15 cellular contexts compared by ENCODE assay signal in genomic region chr14:75715926-75716780, GRCh38. TPM values are rescaled to one million over a fixed set of nuclear protein-coding genes. Genes with fewer than 3 reads are reported as not detected.
DNase-seq lines count a peak whose midpoint lies in the region; ATAC-seq and TF ChIP-seq lines count a peak whose summit lies in the region.
"Had no signal": no experiment of that assay in that cellular context is flagged by ENCODE, and none has a peak within 500 bp of the region (broad histone marks: within the 10 kb centered on the region; RNA-seq: fewer than 3 reads in every experiment).

No MANE protein-coding gene starts in this region.

- H3K9ac ChIP-seq in trophoblast cell (ENCODE audit: low read length) = no peak overlapping the region

- no CpG with 5 or more reads among the region's 2 CpGs for WGBS in trophoblast cell (ENCODE audit: extremely low coverage, insufficient coverage, insufficient read length)
- WGBS in spleen, 5 donors = 76 to 85% (median 79%) methylated on average over 2 of the region's 2 CpGs

- peak; percentile 67 for DNase-seq in AG10803 (ENCODE audit: low read depth)
- peak; percentile 79 for DNase-seq in M059J (ENCODE audit: low read depth)
- DNase-seq in endothelial cell (ENCODE audit: low spot score) = no peak
- no peak for DNase-seq in trophoblast cell
- DNase-seq in spleen = no peak
- no peak for DNase-seq in HAP-1 (ENCODE audit: low spot score in 2 of 2)
- DNase-seq in HEK293T (ENCODE audit: extremely low spot score) = no peak
- DNase-seq: activated CD4-positive, alpha-beta T cell treated with anti-CD3 and anti-CD28 coated beads for 36 hours; COR-L47; NCI-H187; nephron progenitor cell; NK-92 treated with Interleukin-12 subunit alpha and Interleukin-12 subunit beta, amount 100 ng/mL, for 24 hours had no signal

- no peaks in the 10 kb centered on the region for H3K27me3 Mint-ChIP-seq in endothelial cell (ENCODE audit: unreplicated experiment)
- H3K27me3 Mint-ChIP-seq: activated CD4-positive, alpha-beta T cell treated with anti-CD3 and anti-CD28 coated beads for 36 hours; brain had no signal

- H3K4me1 Mint-ChIP-seq in endothelial cell (ENCODE audit: unreplicated experiment) = peaks cover 9% of the 10 kb centered on the region
- H3K4me1 Mint-ChIP-seq: activated CD4-positive, alpha-beta T cell treated with anti-CD3 and anti-CD28 coated beads for 36 hours had no signal

- peaks cover 29% of the 10 kb centered on the region for H3K36me3 Mint-ChIP-seq in endothelial cell (ENCODE audit: low read depth, unreplicated experiment)

- H3K18ac ChIP-seq in trophoblast cell (ENCODE audit: low read length) = no peak overlapping the region

- H3K23ac ChIP-seq in trophoblast cell (ENCODE audit: low read length) = no peak overlapping the region

- H3K27ac Mint-ChIP-seq in endothelial cell (ENCODE audit: unreplicated experiment) = peak overlapping the region; percentile 48
- H3K27ac Mint-ChIP-seq: activated CD4-positive, alpha-beta T cell treated with anti-CD3 and anti-CD28 coated beads for 36 hours; nephron progenitor cell had no signal

- in situ Hi-C loops in HAP-1 (cut with MboI; ENCODE audit: low sequenced_read_pairs) = loop anchor here (25.0 kb wide), 1 partner anchor 646 kb away; no protein-coding TSS in a partner anchor

- no peak overlapping the region for H3K4ac ChIP-seq in trophoblast cell (ENCODE audit: low read depth, low read length)

- no peak overlapping the region for H4K12ac ChIP-seq in trophoblast cell (ENCODE audit: low read depth, low read length)

- no peak overlapping the region for H3K4me3 ChIP-seq in AG10803 (ENCODE audit: low read length)
- H3K4me3 ChIP-seq in trophoblast cell (ENCODE audit: low read depth, low read length) = no peak overlapping the region
- H3K4me3 ChIP-seq in spleen = no peak overlapping the region
- no peak overlapping the region for H3K4me3 ChIP-seq in HAP-1

- no peak overlapping the region for H4K8ac ChIP-seq in trophoblast cell (ENCODE audit: low read depth, low read length)

- H3K36me3 ChIP-seq in trophoblast cell (ENCODE audit: control insufficient read depth in 1 of 2, insufficient read depth in 2 of 2, low read length in 2 of 2) = peaks cover 0 to 5% of the 10 kb centered on the region in 2 experiments
- peaks cover 0 to 57% (median 14%) of the 10 kb centered on the region in 6 donors for H3K36me3 ChIP-seq in spleen
- H3K36me3 ChIP-seq in HAP-1 (replicated peaks) = peaks cover 7% of the 10 kb centered on the region; the same call in 1 of the 2 replicates

- no peak overlapping the region for H4K91ac ChIP-seq in trophoblast cell (ENCODE audit: low read depth, low read length)

- H2BK5ac ChIP-seq in trophoblast cell (ENCODE audit: low read depth, low read length, poor library complexity) = no peak overlapping the region

- H3K4me1 ChIP-seq in trophoblast cell (ENCODE audit: control insufficient read depth in 1 of 2, insufficient read depth in 2 of 2, low read length in 2 of 2) (peaks cover 10 to 11% of the 10 kb centered on the region in 2 experiments), spleen (peaks cover 0 to 9% (median 0%) of the 10 kb centered on the region in 6 donors), HAP-1 (peaks cover 8% of the 10 kb centered on the region)

- H3K4me2 ChIP-seq in trophoblast cell (ENCODE audit: low read length) = no peak overlapping the region

- TF ChIP-seq CTCF in AG10803 (conservative IDR thresholded peaks at IDR 0.05; ENCODE audit: low read length) = no peak
- TF ChIP-seq CTCF in endothelial cell (IDR thresholded peaks at IDR 0.05; ENCODE audit: unreplicated experiment) = no peak
- TF ChIP-seq CTCF in spleen (IDR thresholded peaks at IDR 0.05 in 8 of 11, conservative IDR thresholded peaks at IDR 0.05 in 3 of 11) = no peak

- no peak overlapping the region for H3K14ac ChIP-seq in trophoblast cell (ENCODE audit: low read length)

- no peak for ATAC-seq in GM18907 (IDR thresholded peaks at IDR 0.05; ENCODE audit: unreplicated experiment)
- ATAC-seq: activated CD4-positive, alpha-beta T cell treated with anti-CD3 and anti-CD28 coated beads for 36 hours; esophagus mucosa had no signal

- H3K4me3 Mint-ChIP-seq in endothelial cell (ENCODE audit: unreplicated experiment) = no peak overlapping the region
- H3K4me3 Mint-ChIP-seq: activated CD4-positive, alpha-beta T cell treated with anti-CD3 and anti-CD28 coated beads for 36 hours; brain; nephron progenitor cell had no signal

- H3K9me3 ChIP-seq in trophoblast cell (ENCODE audit: insufficient read depth, low read depth, low read length) = no peaks in the 10 kb centered on the region
- H3K9me3 ChIP-seq in spleen = no peaks in the 10 kb centered on the region
- no peaks in the 10 kb centered on the region for H3K9me3 ChIP-seq in HAP-1

- CTCF ChIA-PET in HEK293T (lab: Yijun Ruan, JAX) = no interaction called here

- peak overlapping the region; percentile 48 for H3K27ac ChIP-seq in trophoblast cell (ENCODE audit: low read depth, low read length)
- H3K27ac ChIP-seq in spleen = no peak overlapping the region

- H3K27me3 ChIP-seq in trophoblast cell (ENCODE audit: insufficient read depth, low read length) = no peaks in the 10 kb centered on the region
- no peaks in the 10 kb centered on the region for H3K27me3 ChIP-seq in spleen (replicated peaks in 1 of 7)
- H3K27me3 ChIP-seq in HAP-1 (ENCODE audit: low read depth) = no peaks in the 10 kb centered on the region

- intact Hi-C loops in spleen (cut with DNase I; ENCODE audit: low total_unique reads) = no loop called here

- no peaks in the 10 kb centered on the region for H3K79me2 ChIP-seq in trophoblast cell (ENCODE audit: control insufficient read depth, insufficient read depth, low read length, poor library complexity)

- H3K79me1 ChIP-seq in trophoblast cell (ENCODE audit: low read length) = peaks cover 16% of the 10 kb centered on the region

- H3K9me3 Mint-ChIP-seq in endothelial cell (ENCODE audit: unreplicated experiment) = no peaks in the 10 kb centered on the region
- H3K9me3 Mint-ChIP-seq: brain, nephron progenitor cell had no signal

- H2BK12ac ChIP-seq in trophoblast cell (ENCODE audit: low read length) = no peak overlapping the region

- no peak for TF ChIP-seq POLR2A in spleen (IDR thresholded peaks at IDR 0.05)

- no peak overlapping the region for H2BK120ac ChIP-seq in trophoblast cell (ENCODE audit: insufficient read depth, low read length, poor library complexity)

- POLR2A ChIA-PET in HEK293T (lab: Yijun Ruan, JAX) = interaction anchor here (0.6 kb wide), 1 partner anchor 18 kb away, joined by 3 read pairs; no protein-coding TSS in a partner anchor

- H2AFZ ChIP-seq in trophoblast cell (ENCODE audit: insufficient read depth, low read length, poor library complexity) = no peak overlapping the region

- H2AK5ac ChIP-seq in trophoblast cell (ENCODE audit: low read length) = no peak overlapping the region

TF ChIP-seq in HEK293T, 16 proteins besides CTCF, POLR2A, EP300 and RAD21:
- TF ChIP-seq CTBP1 (IDR thresholded peaks at IDR 0.05; ENCODE audit: borderline replicate concordance) (no peak), ELF4 (IDR thresholded peaks at IDR 0.05) (no peak), SP1 (IDR thresholded peaks at IDR 0.05) (no peak), FOXA1 (IDR thresholded peaks at IDR 0.05) (no peak)
- TF ChIP-seq, protein P1, sequence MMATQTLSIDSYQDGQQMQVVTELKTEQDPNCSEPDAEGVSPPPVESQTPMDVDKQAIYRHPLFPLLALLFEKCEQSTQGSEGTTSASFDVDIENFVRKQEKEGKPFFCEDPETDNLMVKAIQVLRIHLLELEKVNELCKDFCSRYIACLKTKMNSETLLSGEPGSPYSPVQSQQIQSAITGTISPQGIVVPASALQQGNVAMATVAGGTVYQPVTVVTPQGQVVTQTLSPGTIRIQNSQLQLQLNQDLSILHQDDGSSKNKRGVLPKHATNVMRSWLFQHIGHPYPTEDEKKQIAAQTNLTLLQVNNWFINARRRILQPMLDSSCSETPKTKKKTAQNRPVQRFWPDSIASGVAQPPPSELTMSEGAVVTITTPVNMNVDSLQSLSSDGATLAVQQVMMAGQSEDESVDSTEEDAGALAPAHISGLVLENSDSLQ (IDR thresholded peaks at IDR 0.05) = no peak

RNA-seq across cellular contexts. Expression of gene TTLL5, which starts 55.1 kb away (rescaled TPM):
- 31.0 and 42.8 TPM in 2 replicates for total RNA-seq in M059J (2014; rRNA removed; shearing (Covaris generic))
- total RNA-seq in endothelial cell (ENCODE audit: unreplicated experiment) (62.8 TPM), spleen (10 to 100 TPM; 23.5 to 44.1 (median 36.2) TPM)
- polyA plus RNA-seq in trophoblast cell (2013) = 26.0 and 27.2 TPM in 2 replicates
- polyA plus RNA-seq in spleen = 1 to 10 TPM; 4.5 to 7.1 (median 5.8) TPM

RNA-seq across cellular contexts. Expression of gene ERG28, which starts 55.5 kb away (rescaled TPM):
- total RNA-seq in M059J (2014; rRNA removed; shearing (Covaris generic)) = 22.7 and 37.5 TPM in 2 replicates
- total RNA-seq in endothelial cell (ENCODE audit: unreplicated experiment) (35.0 TPM), spleen (1 to 10 TPM; 6.1 to 8.6 (median 7.1) TPM)
- polyA plus RNA-seq in trophoblast cell (2013) = 63.2 and 64.2 TPM in 2 replicates
- polyA plus RNA-seq in spleen = 10 to 100 TPM in 1 of 3 donors, 1 to 10 TPM in 2; 8.7 to 11.1 (median 9.4) TPM

Comparison
In these comparisons a context has a peak if more than half of its experiments do, and no peak if none do; other contexts are left out.
1. DNase-seq: peak in AG10803 (single experiment) and M059J (single experiment); none in endothelial cell (single experiment), trophoblast cell (0 of 2), spleen (single experiment), HAP-1 (0 of 2) and HEK293T (single experiment).